In genomic region chr3:22685598-22685997, GRCh38 we compare ENCODE assay signal across 1 cellular context.
TF ChIP-seq lines count a peak whose summit lies in the region.

No MANE protein-coding gene starts in this region.

TF ChIP-seq in GM23338, 12 proteins besides CTCF, POLR2A, EP300 and RAD21 (continued from another document):
- no peak for TF ChIP-seq REST (IDR thresholded peaks at IDR 0.05; ENCODE audit: unreplicated experiment)
